ENCODE assay signal across 8 cellular contexts in the genomic region with DNA sequence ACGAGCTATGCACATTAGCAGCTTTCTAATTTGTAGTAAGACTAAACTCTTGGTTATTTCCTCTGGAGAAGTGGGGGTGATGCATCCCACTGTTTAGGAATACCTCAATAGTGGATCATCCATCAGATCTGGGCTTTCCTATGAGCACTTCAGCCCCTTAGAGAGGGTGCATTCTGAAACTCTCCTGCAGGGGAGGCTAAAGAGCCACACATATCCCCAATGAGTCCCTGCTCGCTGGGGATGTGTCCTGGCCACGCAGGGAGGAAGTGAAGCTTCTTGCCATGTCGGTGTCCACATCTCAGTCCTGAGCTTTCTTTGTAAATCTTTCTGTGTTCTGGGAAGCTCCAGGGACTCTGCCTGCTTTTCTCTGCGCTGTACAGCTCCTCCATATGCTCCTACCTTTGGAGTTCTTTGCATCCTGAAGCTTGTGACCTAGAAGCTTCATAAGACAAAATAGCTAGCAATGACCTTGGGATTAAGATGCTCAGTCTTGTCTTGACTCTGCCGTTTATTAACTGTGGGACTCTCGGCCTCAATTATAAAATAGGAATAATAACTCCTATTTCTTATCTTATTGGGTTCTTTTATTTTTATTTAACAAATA. TPM values are rescaled to one million over a fixed set of nuclear protein-coding genes. Genes with fewer than 3 reads are reported as not detected.
DNase-seq lines count a peak whose midpoint lies in the region; ATAC-seq and TF ChIP-seq lines count a peak whose summit lies in the region.

No MANE protein-coding gene starts in this region.

- no peak overlapping the region for H2BK120ac ChIP-seq in mesenchymal stem cell (ENCODE audit: low read depth, low read length)

- in situ Hi-C loops in GM13977 (cut with MboI; ENCODE audit: low pct_unique_long_range_greater_than_20kb, low sequenced_read_pairs, unreplicated experiment), result loop anchor here (5.0 kb wide), 1 partner anchor 362 kb away; no protein-coding TSS in a partner anchor

- H3K36me3 ChIP-seq in mesenchymal stem cell (ENCODE audit: control insufficient read depth in 1 of 2, insufficient read depth in 2 of 2, low read depth in 1 of 2, low read length in 2 of 2), result no peaks in the 10 kb centered on the region

- H3K27me3 Mint-ChIP-seq in activated CD4-positive, alpha-beta T cell treated with anti-CD3 and anti-CD28 coated beads, Interleukin-2, amount 10 ng/mL, durations not matched to agents 7 days and 5 days, result peaks cover 28% of the 10 kb centered on the region

- 38% methylated on average over 4 of the region's 7 CpGs for WGBS in mesenchymal stem cell

- peaks cover 11% of the 10 kb centered on the region for H3K4me1 Mint-ChIP-seq in activated CD4-positive, alpha-beta T cell treated with anti-CD3 and anti-CD28 coated beads, Interleukin-2, amount 10 ng/mL, durations not matched to agents 7 days and 5 days

- DNase-seq in AG09309 (ENCODE audit: low read depth) (peak; percentile 42), GM13977 (ENCODE audit: low spot score) (peak; percentile 47), NCI-H226 (peak; percentile 66), mesenchymal stem cell (peak; percentile 69)
- peak; percentile 68 for DNase-seq in activated CD4-positive, alpha-beta T cell treated with anti-CD3 and anti-CD28 coated beads, Interleukin-2, amount 10 ng/mL, durations not matched to agents 7 days and 5 days
- DNase-seq in effector CD8-positive, alpha-beta T cell (lab: John Stamatoyannopoulos, UW), result peak; percentile 13
- DNase-seq in stimulated activated CD8-positive, alpha-beta memory T cell treated with anti-CD3 and anti-CD28 coated beads, Interleukin-7, amount 100 ng/mL, for 48 hours (ENCODE audit: extremely low read depth in 1 of 2, low read depth in 1 of 2), result peak; percentile 10 to 27

- H3K27ac Mint-ChIP-seq in activated CD4-positive, alpha-beta T cell treated with anti-CD3 and anti-CD28 coated beads, Interleukin-2, amount 10 ng/mL, durations not matched to agents 7 days and 5 days, result no peak overlapping the region

- no peaks in the 10 kb centered on the region for H3K9me3 ChIP-seq in mesenchymal stem cell (ENCODE audit: control insufficient read depth, low read length)

- no peak overlapping the region for H4K91ac ChIP-seq in mesenchymal stem cell (ENCODE audit: low read length)

- ATAC-seq in HG02885 (IDR thresholded peaks at IDR 0.05; ENCODE audit: poor library complexity, unreplicated experiment), result peak; percentile 78

- CTCF ChIA-PET in activated CD4-positive, alpha-beta T cell treated with anti-CD3 and anti-CD28 coated beads, Interleukin-2, amount 10 ng/mL, durations not matched to agents 7 days and 5 days (lab: Charles Lee), result interaction anchor here (0.5 to 5.9 kb wide), 26 partner anchors 10 to 410 kb away, joined by 3 to 107 read pairs (median 3); a partner anchor contains a TSS

- H2BK5ac ChIP-seq in mesenchymal stem cell (ENCODE audit: low read depth, low read length, poor library complexity, severe bottlenecking), result no peak overlapping the region

- no peak overlapping the region for H2AFZ ChIP-seq in mesenchymal stem cell (ENCODE audit: low read depth, low read length)

- peak overlapping the region; percentile 88 for H3K9ac ChIP-seq in mesenchymal stem cell (ENCODE audit: low read length)

- no peak overlapping the region for H4K8ac ChIP-seq in mesenchymal stem cell (ENCODE audit: low read length)

- no peaks in the 10 kb centered on the region for H3K27me3 ChIP-seq in mesenchymal stem cell (ENCODE audit: control insufficient read depth in 1 of 2, insufficient read depth in 1 of 2, low read length in 2 of 2)

- H3K18ac ChIP-seq in mesenchymal stem cell (ENCODE audit: low read depth in 1 of 2, low read length in 2 of 2), result no peak overlapping the region

- peak overlapping the region in 1 of 2 experiments; percentile 55 for H2BK12ac ChIP-seq in mesenchymal stem cell (ENCODE audit: low read length in 2 of 2)

- H3K4ac ChIP-seq in mesenchymal stem cell (ENCODE audit: low read depth in 1 of 2, low read length in 2 of 2), result no peak overlapping the region

- H2AK5ac ChIP-seq in mesenchymal stem cell (ENCODE audit: low read length, severe bottlenecking), result no peak overlapping the region

- H3K23ac ChIP-seq in mesenchymal stem cell (ENCODE audit: low read length in 2 of 2), result no peak overlapping the region

- no peak overlapping the region for H3K27ac ChIP-seq in mesenchymal stem cell (ENCODE audit: low read length, poor library complexity, severe bottlenecking)

- no peak overlapping the region for H3K4me3 ChIP-seq in AG09309 (ENCODE audit: control insufficient read depth, low read depth, low read length)
- H3K4me3 ChIP-seq in mesenchymal stem cell (ENCODE audit: insufficient read depth in 1 of 2, low read depth in 1 of 2, low read length in 2 of 2), result peak overlapping the region in 1 of 2 experiments; percentile 76

- no peak overlapping the region for H2BK15ac ChIP-seq in mesenchymal stem cell (ENCODE audit: low read depth, poor library complexity, severe bottlenecking)

- H3K4me1 ChIP-seq in mesenchymal stem cell (ENCODE audit: control insufficient read depth, insufficient read depth, low read depth, low read length), result no peaks in the 10 kb centered on the region

- TF ChIP-seq CTCF in AG09309 (IDR thresholded peaks at IDR 0.05; ENCODE audit: control insufficient read depth, insufficient read depth, low read depth, low read length, missing control alignments) (peak; percentile 98), GM13977 (IDR thresholded peaks at IDR 0.05; ENCODE audit: extremely low read depth, insufficient read depth, missing control alignments) (peak; percentile 83)

- POLR2A ChIA-PET in activated CD4-positive, alpha-beta T cell treated with anti-CD3 and anti-CD28 coated beads, Interleukin-2, amount 10 ng/mL, durations not matched to agents 7 days and 5 days (lab: Charles Lee), result interaction anchor here (0.6 kb wide), 1 partner anchor 296 kb away, joined by 3 read pairs; no protein-coding TSS in a partner anchor

- no peaks in the 10 kb centered on the region for H3K79me1 ChIP-seq in mesenchymal stem cell (replicated peaks; ENCODE audit: low read length, poor library complexity, severe bottlenecking)

- H3K9me3 Mint-ChIP-seq in activated CD4-positive, alpha-beta T cell treated with anti-CD3 and anti-CD28 coated beads, Interleukin-2, amount 10 ng/mL, durations not matched to agents 7 days and 5 days, result no peaks in the 10 kb centered on the region

- peak overlapping the region; percentile 8 for H3K4me2 ChIP-seq in mesenchymal stem cell (ENCODE audit: low read length, poor library complexity, severe bottlenecking)

- H3K4me3 Mint-ChIP-seq in activated CD4-positive, alpha-beta T cell treated with anti-CD3 and anti-CD28 coated beads, Interleukin-2, amount 10 ng/mL, durations not matched to agents 7 days and 5 days, result no peak overlapping the region

- H3K36me3 Mint-ChIP-seq in activated CD4-positive, alpha-beta T cell treated with anti-CD3 and anti-CD28 coated beads, Interleukin-2, amount 10 ng/mL, durations not matched to agents 7 days and 5 days (ENCODE audit: low read depth), result no peaks in the 10 kb centered on the region

- peak overlapping the region in 1 of 2 experiments; percentile 24 for H3K14ac ChIP-seq in mesenchymal stem cell (ENCODE audit: low read length in 2 of 2)

RNA-seq across cellular contexts. Expression of a gene that starts 28.3 kb away (rescaled TPM):
- total RNA-seq in activated CD4-positive, alpha-beta T cell treated with anti-CD3 and anti-CD28 coated beads, Interleukin-2, amount 10 ng/mL, durations not matched to agents 7 days and 5 days, result not detected
- polyA plus RNA-seq in mesenchymal stem cell (2013, experiment 1 of 2), result 57.8 TPM
- polyA plus RNA-seq in mesenchymal stem cell (2013, experiment 2 of 2), result 58.9 TPM

RNA-seq across cellular contexts. Expression of a gene that starts 48.4 kb away (rescaled TPM):
- total RNA-seq in activated CD4-positive, alpha-beta T cell treated with anti-CD3 and anti-CD28 coated beads, Interleukin-2, amount 10 ng/mL, durations not matched to agents 7 days and 5 days, result 10 to 100 TPM; 18.9 to 19.4 TPM
- polyA plus RNA-seq in mesenchymal stem cell (2013, experiment 1 of 2), result 0.52 TPM
- polyA plus RNA-seq in mesenchymal stem cell (2013, experiment 2 of 2), result 0.40 TPM

Comparison
In these comparisons a context has a peak if more than half of its experiments do, and no peak if none do; other contexts are left out.
1. DNase-seq: peak in every context shown above with its lines; median percentile 69 in mesenchymal stem cell; 68 in activated CD4-positive, alpha-beta T cell treated with anti-CD3 and anti-CD28 coated beads, Interleukin-2, amount 10 ng/mL, durations not matched to agents 7 days and 5 days; 66 in NCI-H226; 47 in GM13977; 42 in AG09309; 18 in stimulated activated CD8-positive, alpha-beta memory T cell treated with anti-CD3 and anti-CD28 coated beads, Interleukin-7, amount 100 ng/mL, for 48 hours; 13 in effector CD8-positive, alpha-beta T cell.